Comparison of ENCODE assay signal across 7 cellular contexts in the genomic region with DNA sequence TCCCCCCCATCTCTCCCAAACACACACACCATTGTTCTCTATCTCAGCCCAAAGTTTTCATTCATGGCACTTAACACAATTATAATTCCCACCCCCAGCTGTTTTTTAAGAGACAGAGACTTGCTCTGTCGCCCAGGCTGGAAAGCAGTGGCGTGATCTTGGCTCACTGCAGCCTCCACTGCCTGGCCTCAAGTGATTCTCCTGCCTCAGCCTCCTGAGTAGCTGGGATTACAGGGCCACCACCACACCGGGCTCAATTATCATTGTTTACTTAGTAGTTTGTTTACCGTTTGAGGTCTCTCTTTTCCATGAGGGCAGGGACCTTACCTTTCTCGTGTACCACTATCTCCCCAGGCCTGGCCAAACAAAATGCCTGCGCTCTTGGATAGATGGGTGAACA.
"Had no signal": no experiment of that assay in that cellular context is flagged by ENCODE, and none has a peak within 500 bp of the region (broad histone marks: within the 10 kb centered on the region; RNA-seq: fewer than 3 reads in every experiment).

No MANE protein-coding gene starts in this region.

- H3K4me3 ChIP-seq: GM23338 had no signal

- FAIRE-seq: H1, H54, HTR-8/SVneo had no signal

- DNase-seq: H9, HCEC 1CT had no signal

- H3K4me2 ChIP-seq: GM23338 had no signal

- H2AFZ ChIP-seq: GM23338 had no signal

- H3K4me1 Mint-ChIP-seq: IgD-negative memory B cell had no signal

- H3K36me3 Mint-ChIP-seq: IgD-negative memory B cell had no signal

- H3K9me3 Mint-ChIP-seq: GM23338, H9, IgD-negative memory B cell had no signal

- H3K4me3 Mint-ChIP-seq: GM23338, H9, IgD-negative memory B cell had no signal

- H3K27ac Mint-ChIP-seq: GM23338, IgD-negative memory B cell had no signal

- ATAC-seq: GM23338 had no signal
